ENCODE assay signal across 19 cellular contexts in the genomic region with DNA sequence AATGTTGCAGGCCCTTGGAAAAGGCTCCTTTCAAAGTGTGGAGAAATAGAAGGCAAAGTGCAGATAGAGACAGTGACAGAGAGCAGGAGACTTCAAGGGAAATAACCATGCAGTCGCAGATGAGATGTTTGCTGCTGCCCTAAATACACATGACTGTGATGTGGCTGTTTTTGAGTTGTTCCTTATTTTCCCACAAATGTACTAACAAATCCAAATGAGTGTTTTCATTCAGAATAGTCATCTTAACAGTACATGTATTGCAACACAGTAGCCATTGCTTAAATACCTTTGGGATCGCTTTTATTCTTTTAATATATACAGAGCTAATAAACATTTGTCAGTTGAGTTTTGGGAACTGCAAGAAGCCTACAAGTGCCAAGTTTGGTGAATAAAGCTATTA.
A peak's percentile ranks its signal among the peaks of the same experiment; 100 is the strongest.
DNase-seq lines count a peak whose midpoint lies in the region; ATAC-seq and TF ChIP-seq lines count a peak whose summit lies in the region.
"Had no signal": no experiment of that assay in that cellular context is flagged by ENCODE, and none has a peak within 500 bp of the region (broad histone marks: within the 10 kb centered on the region; RNA-seq: fewer than 3 reads in every experiment).

No MANE protein-coding gene starts in this region.

- H3K4me1 Mint-ChIP-seq in CD14-positive monocyte (no peaks in the 10 kb centered on the region), immature natural killer cell (no peaks in the 10 kb centered on the region)
- H3K4me1 Mint-ChIP-seq: B cell; CD4-positive, CD25-positive, alpha-beta regulatory T cell; H9 had no signal

- no peaks in the 10 kb centered on the region for H3K36me3 Mint-ChIP-seq in CD14-positive monocyte
- H3K36me3 Mint-ChIP-seq in immature natural killer cell: no peaks in the 10 kb centered on the region
- H3K36me3 Mint-ChIP-seq: CD4-positive, CD25-positive, alpha-beta regulatory T cell had no signal

- H3K4me3 Mint-ChIP-seq in CD14-positive monocyte (no peak overlapping the region), immature natural killer cell (no peak overlapping the region)
- H3K4me3 Mint-ChIP-seq: B cell; CD4-positive, CD25-positive, alpha-beta regulatory T cell; H9 had no signal

- H3K27me3 Mint-ChIP-seq in CD14-positive monocyte (ENCODE audit: low read depth in 3 of 3) (peaks cover 2 to 9% (median 2%) of the 10 kb centered on the region in 3 donors), immature natural killer cell (ENCODE audit: low read depth in 3 of 3) (no peaks in the 10 kb centered on the region)
- H3K27me3 Mint-ChIP-seq: B cell; CD4-positive, CD25-positive, alpha-beta regulatory T cell had no signal

- peak; percentile 48 for ATAC-seq in omental fat pad (ENCODE audit: low FRiP score)

- DNase-seq in amniotic epithelial cell (ENCODE audit: low read depth): peak; percentile 63
- peak; percentile 16 for DNase-seq in fibroblast of villous mesenchyme (ENCODE audit: low read depth)
- no peak for DNase-seq in omental fat pad (ENCODE audit: low spot score)
- no peak for DNase-seq in SKM-1 treated with dmso at 0.1 percent for 144 hours (lab: John Stamatoyannopoulos, UW; ENCODE audit: unreplicated experiment)
- no peak for DNase-seq in CD14-positive monocyte (ENCODE audit: low spot score)
- DNase-seq in AG08396 (ENCODE audit: low spot score): no peak
- no peak for DNase-seq in immature natural killer cell
- DNase-seq: CD4-positive, CD25-positive, alpha-beta regulatory T cell; COR-L47; DMS 273 treated with DMSO at 0.1 percent for 48 hours; DND-41; H9; IMR-90; MG63; NCI-H1048; NCI-H1436; NCI-H2029; NCI-H526 had no signal

- intact Hi-C loops in CD14-positive monocyte (cut with micrococcal nuclease): no loop called here

- H3K27ac Mint-ChIP-seq in CD14-positive monocyte (peak overlapping the region in 1 of 7 donors; percentile 55), immature natural killer cell (no peak overlapping the region)
- H3K27ac Mint-ChIP-seq: B cell, H9 had no signal

- H3K9me3 Mint-ChIP-seq in CD14-positive monocyte (peaks cover 0 to 2% (median 1%) of the 10 kb centered on the region in 7 donors), immature natural killer cell (peaks cover 0 to 7% (median 3%) of the 10 kb centered on the region in 6 donors)

- no peak overlapping the region for H3K4me3 ChIP-seq in fibroblast of villous mesenchyme (ENCODE audit: low read depth, low read length)
- H3K4me3 ChIP-seq: MG63 had no signal

- TF ChIP-seq CTCF in fibroblast of villous mesenchyme (IDR thresholded peaks at IDR 0.05; ENCODE audit: insufficient read depth, low read depth, low read length) (no peak), omental fat pad (IDR thresholded peaks at IDR 0.05) (no peak), CD14-positive monocyte (IDR thresholded peaks at IDR 0.05) (no peak)

Comparison
In these comparisons a context has a peak if more than half of its experiments do, and no peak if none do; other contexts are left out.
1. DNase-seq: peak in amniotic epithelial cell (single experiment) and fibroblast of villous mesenchyme (single experiment); none in omental fat pad (single experiment), SKM-1 treated with dmso at 0.1 percent for 144 hours (single experiment), CD14-positive monocyte (single experiment), AG08396 (single experiment) and immature natural killer cell (0 of 3).